Comparison of ENCODE assay signal across 8 cellular contexts in the genomic region with DNA sequence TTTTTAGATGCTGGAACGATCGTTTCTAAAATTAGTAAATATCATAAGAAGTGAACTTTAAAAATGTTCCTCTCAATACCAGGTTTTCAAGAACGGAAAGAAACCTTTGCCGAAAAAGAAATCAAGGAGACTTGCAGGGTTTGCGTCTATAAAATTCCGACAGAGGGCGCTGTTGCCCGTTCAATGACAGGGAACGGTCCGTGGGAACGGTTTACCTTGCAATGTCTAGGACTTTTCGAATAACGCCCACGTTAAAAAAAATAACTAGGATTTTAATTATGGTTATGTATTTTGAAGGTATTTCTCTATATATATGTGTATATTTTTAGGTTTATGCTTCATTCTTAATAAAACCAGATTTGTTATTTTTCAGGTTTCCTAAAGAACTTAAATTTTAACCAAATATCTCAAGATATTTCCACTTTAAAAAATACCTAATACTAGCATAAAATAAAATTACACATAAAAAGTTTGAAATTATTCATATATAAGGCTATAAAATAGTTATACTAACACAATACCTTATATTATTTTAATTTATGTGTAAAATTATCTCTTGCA. TPM values are rescaled to one million over a fixed set of nuclear protein-coding genes. Genes with fewer than 3 reads are reported as not detected.
DNase-seq lines count a peak whose midpoint lies in the region; ATAC-seq and TF ChIP-seq lines count a peak whose summit lies in the region.

No MANE protein-coding gene starts in this region.

- H3K4me1 Mint-ChIP-seq in naive thymus-derived CD4-positive, alpha-beta T cell: peaks cover 9 to 35% (median 24%) of the 10 kb centered on the region in 7 donors

- TF ChIP-seq CTCF in esophagus muscularis mucosa (IDR thresholded peaks at IDR 0.05) (peak; percentile 71 to 78 (median 72)), stomach (IDR thresholded peaks at IDR 0.05) (peak in 4 of 7 experiments; percentile 44 to 86 (median 76))

- POLR2A ChIA-PET in naive thymus-derived CD4-positive, alpha-beta T cell (lab: Charles Lee): no interaction called here

- CTCF ChIA-PET in naive thymus-derived CD4-positive, alpha-beta T cell (lab: Charles Lee): no interaction called here

- H3K36me3 Mint-ChIP-seq in naive thymus-derived CD4-positive, alpha-beta T cell: peaks cover 0 to 11% (median 0%) of the 10 kb centered on the region in 5 donors

- no peak overlapping the region for H3K27ac ChIP-seq in esophagus muscularis mucosa (replicated peaks in 1 of 4)
- no peak overlapping the region for H3K27ac ChIP-seq in naive thymus-derived CD4-positive, alpha-beta T cell (ENCODE audit: low read depth, low read length)
- no peak overlapping the region for H3K27ac ChIP-seq in stomach

- WGBS in esophagus muscularis mucosa: 1% methylated on average over 14 of the region's 14 CpGs
- WGBS in stomach, 5 donors: 1% methylated on average over 14 of the region's 14 CpGs

- TF ChIP-seq POLR2A in esophagus muscularis mucosa (IDR thresholded peaks at IDR 0.05; ENCODE audit: low read depth): no peak
- no peak for TF ChIP-seq POLR2A in stomach (IDR thresholded peaks at IDR 0.05)

- H3K4me1 ChIP-seq in esophagus muscularis mucosa (peaks cover 10 to 24% (median 23%) of the 10 kb centered on the region in 4 donors), stomach (peaks cover 11 to 33% (median 25%) of the 10 kb centered on the region in 4 donors)
- H3K4me1 ChIP-seq in naive thymus-derived CD4-positive, alpha-beta T cell (ENCODE audit: control insufficient read depth in 2 of 2, insufficient read depth in 2 of 2, low read length in 2 of 2): peaks cover 0 to 5% of the 10 kb centered on the region in 2 donors

- H3K9me3 ChIP-seq in esophagus muscularis mucosa: no peaks in the 10 kb centered on the region
- no peaks in the 10 kb centered on the region for H3K9me3 ChIP-seq in naive thymus-derived CD4-positive, alpha-beta T cell (ENCODE audit: control insufficient read depth in 2 of 3, low read length in 3 of 3)
- no peaks in the 10 kb centered on the region for H3K9me3 ChIP-seq in stomach

- H3K36me3 ChIP-seq in esophagus muscularis mucosa: no peaks in the 10 kb centered on the region
- H3K36me3 ChIP-seq in naive thymus-derived CD4-positive, alpha-beta T cell (ENCODE audit: control insufficient read depth in 2 of 3, insufficient read depth in 3 of 3, low read length in 3 of 3): no peaks in the 10 kb centered on the region
- no peaks in the 10 kb centered on the region for H3K36me3 ChIP-seq in stomach

- no peak overlapping the region for H3K27ac Mint-ChIP-seq in naive thymus-derived CD4-positive, alpha-beta T cell

- H3K27me3 Mint-ChIP-seq in naive thymus-derived CD4-positive, alpha-beta T cell: peaks cover 45 to 77% (median 68%) of the 10 kb centered on the region in 5 donors

- peak overlapping the region; percentile 38 to 53 (median 45) for H3K4me3 ChIP-seq in esophagus muscularis mucosa
- peak overlapping the region; percentile 58 for H3K4me3 ChIP-seq in naive thymus-derived CD4-positive, alpha-beta T cell (ENCODE audit: low read length)
- peak overlapping the region; percentile 36 to 55 (median 44) for H3K4me3 ChIP-seq in stomach

- peak overlapping the region; percentile 66 to 93 (median 87) for H3K4me3 Mint-ChIP-seq in naive thymus-derived CD4-positive, alpha-beta T cell

- DNase-seq in D341Med (ENCODE audit: low spot score) (peak; percentile 62), NCI-H774 (lab: John Stamatoyannopoulos, UW) (peak; percentile 70), esophagus muscularis mucosa (ENCODE audit: extremely low spot score) (no peak), stomach (peak; percentile 76)
- peak; percentile 19 for DNase-seq in activated CD8-positive, alpha-beta memory T cell treated with anti-CD3 and anti-CD28 coated beads, Interleukin-2, amount 50 U/mL, for 24 hours (ENCODE audit: extremely low read depth)
- DNase-seq in naive thymus-derived CD4-positive, alpha-beta T cell: peak in 7 of 9 donors; percentile 16 to 55 (median 23)

- H3K27me3 ChIP-seq in esophagus muscularis mucosa (peaks cover 0 to 91% (median 35%) of the 10 kb centered on the region in 4 donors), stomach (peaks cover 14 to 87% (median 50%) of the 10 kb centered on the region in 3 donors)
- peaks cover 0 to 17% of the 10 kb centered on the region in 2 donors for H3K27me3 ChIP-seq in naive thymus-derived CD4-positive, alpha-beta T cell (ENCODE audit: control insufficient read depth in 2 of 2, insufficient read depth in 2 of 2, low read length in 2 of 2)

- H3K9me3 Mint-ChIP-seq in naive thymus-derived CD4-positive, alpha-beta T cell: peaks cover 0 to 5% (median 0%) of the 10 kb centered on the region in 11 donors

- TF ChIP-seq EP300 in esophagus muscularis mucosa (IDR thresholded peaks at IDR 0.05): no peak
- no peak for TF ChIP-seq EP300 in stomach (IDR thresholded peaks at IDR 0.05)

- ATAC-seq in GM19452 (IDR thresholded peaks at IDR 0.05; ENCODE audit: unreplicated experiment) (peak; percentile 73), HG03521 (IDR thresholded peaks at IDR 0.05; ENCODE audit: unreplicated experiment) (peak; percentile 79)
- peak; percentile 57 for ATAC-seq in naive thymus-derived CD4-positive, alpha-beta T cell

- intact Hi-C loops in esophagus muscularis mucosa (cut with DNase I) (loop anchor here (5.0 kb wide), 3 partner anchors 536 to 1206 kb away; no protein-coding TSS in a partner anchor), stomach (cut with DNase I; ENCODE audit: low total_unique reads) (loop anchor here (10.0 kb wide), 1 partner anchor 1139 kb away; no protein-coding TSS in a partner anchor)
- intact Hi-C loops in naive thymus-derived CD4-positive, alpha-beta T cell (cut with micrococcal nuclease): loop anchor here (1.0 to 10.0 kb wide), 9 partner anchors 99 to 1846 kb away; no protein-coding TSS in a partner anchor

RNA-seq across cellular contexts. Expression of a gene that starts 2.5 kb away (rescaled TPM):
- total RNA-seq in esophagus muscularis mucosa: not detected
- not detected for total RNA-seq in naive thymus-derived CD4-positive, alpha-beta T cell
- not detected for polyA plus RNA-seq in naive thymus-derived CD4-positive, alpha-beta T cell
- under 1 TPM in 1 of 5 donors, not detected in 4; under 0.01 TPM for total RNA-seq in stomach
- polyA plus RNA-seq in stomach: 1 to 10 TPM in 1 of 3 donors, not detected in 2; 1.9 TPM
